Comparison of ENCODE assay signal across 8 cellular contexts in genomic region chr4:80265571-80266266, GRCh38. TPM values are rescaled to one million over a fixed set of nuclear protein-coding genes. Genes with fewer than 3 reads are reported as not detected.
DNase-seq lines count a peak whose midpoint lies in the region; ATAC-seq, FAIRE-seq and TF ChIP-seq lines count a peak whose summit lies in the region.

No MANE protein-coding gene starts in this region.

- peak overlapping the region; percentile 96 for H3K4me2 ChIP-seq in endothelial cell of umbilical vein (ENCODE audit: insufficient read depth, low read length)

- peaks cover 61% of the 10 kb centered on the region for H3K27me3 ChIP-seq in NT2/D1 (ENCODE audit: insufficient read depth, insufficient read length)
- H3K27me3 ChIP-seq in endothelial cell of umbilical vein (ENCODE audit: control insufficient read depth in 2 of 2, insufficient read depth in 2 of 2, low read length in 2 of 2) = peaks cover 75 to 86% of the 10 kb centered on the region in 2 experiments
- peaks cover 83% of the 10 kb centered on the region for H3K27me3 ChIP-seq in neuron (ENCODE audit: insufficient read depth, low read length)

- H3K9me3 ChIP-seq in NT2/D1 (ENCODE audit: insufficient read depth, low read length) (no peaks in the 10 kb centered on the region), endothelial cell of umbilical vein (replicated peaks; ENCODE audit: control insufficient read depth, insufficient read depth, low read length) (no peaks in the 10 kb centered on the region), neuron (ENCODE audit: low read length) (peaks cover 4% of the 10 kb centered on the region)

- dilution Hi-C loops in endothelial cell of umbilical vein (cut with MboI; ENCODE audit: extremely low pct_ligation_motif_present, low sequenced_read_pairs) = no loop called here

- CTCF ChIA-PET in endothelial cell of umbilical vein (lab: Charles Lee) = interaction anchor here (0.9 to 2.9 kb wide), 25 partner anchors 9 to 1224 kb away, joined by 3 to 36 read pairs (median 5); partner anchors contain the start of gene CFAP299

- intact Hi-C loops in endothelial cell of umbilical vein (cut with micrococcal nuclease) = loop anchor here (1.0 to 5.0 kb wide), 5 partner anchors 27 to 71 kb away; no protein-coding TSS in a partner anchor

- POLR2A ChIA-PET in endothelial cell of umbilical vein (lab: Charles Lee) = interaction anchor here (1.1 to 1.8 kb wide), 2 partner anchors 13 to 42 kb away, joined by 3 to 6 read pairs; no protein-coding TSS in a partner anchor

- FAIRE-seq in endothelial cell of umbilical vein (lab: Jason Lieb, UNC) (peak; percentile 73), frontal cortex (lab: Jason Lieb, UNC) (no peak)

- TSS peak; percentile 84 for BruUV-seq in endothelial cell of umbilical vein (replicated peaks; lab: Mats Ljungman, UMichigan)

- no peak for TF ChIP-seq POLR2A in endothelial cell of umbilical vein (IDR thresholded peaks at IDR 0.05; ENCODE audit: low read depth, low read length)

- H3K4me1 ChIP-seq in NT2/D1 (ENCODE audit: insufficient read depth, insufficient read length) = no peaks in the 10 kb centered on the region
- H3K4me1 ChIP-seq in endothelial cell of umbilical vein (ENCODE audit: control insufficient read depth, extremely low read depth, insufficient read depth, low read length) = peaks cover 12% of the 10 kb centered on the region
- H3K4me1 ChIP-seq in neuron (ENCODE audit: insufficient read depth, low read length) = peaks cover 11% of the 10 kb centered on the region

- peak overlapping the region; percentile 15; the same call in 1 of the 2 replicates for H3K4me3 ChIP-seq in GM12864 (ENCODE audit: low read depth, low read length)
- peak overlapping the region; percentile 75 for H3K4me3 ChIP-seq in NT2/D1 (ENCODE audit: insufficient read length, low read depth)
- H3K4me3 ChIP-seq in endothelial cell of umbilical vein (replicated peaks in 1 of 3; ENCODE audit: insufficient read depth in 1 of 3, low read depth in 1 of 3, low read length in 3 of 3) = peak overlapping the region; percentile 30 to 76 (median 64)
- H3K4me3 ChIP-seq in neuron (ENCODE audit: low read length) = peak overlapping the region; percentile 36

- H3K9ac ChIP-seq in NT2/D1 (ENCODE audit: insufficient read length, low read depth) = peak overlapping the region; percentile 56
- peak overlapping the region; percentile 79 for H3K9ac ChIP-seq in endothelial cell of umbilical vein (replicated peaks; ENCODE audit: extremely low read depth, insufficient read depth, low read length)

- H3K9me1 ChIP-seq in endothelial cell of umbilical vein (replicated peaks; ENCODE audit: control insufficient read depth, extremely low read depth, insufficient read depth, low read length) = no peaks in the 10 kb centered on the region

- H4K20me1 ChIP-seq in endothelial cell of umbilical vein (replicated peaks; ENCODE audit: control insufficient read depth, extremely low read depth, insufficient read depth, low read length) = no peaks in the 10 kb centered on the region

- DNase-seq in GM12864 (ENCODE audit: low read depth) (no peak), NT2/D1 (ENCODE audit: low read depth, low spot score) (no peak), endothelial cell of umbilical vein (ENCODE audit: low read depth, low spot score) (peak; percentile 65), NCI-H345 treated with DMSO at 0.1 percent for 48 hours (lab: John Stamatoyannopoulos, UW; ENCODE audit: unreplicated experiment) (no peak), frontal cortex (ENCODE audit: low spot score in 2 of 2) (no peak)
- no peak for DNase-seq in central memory CD4-positive, alpha-beta T cell

- ATAC-seq in HG02981 (IDR thresholded peaks at IDR 0.05; ENCODE audit: unreplicated experiment) = no peak

- H3K36me3 ChIP-seq in NT2/D1 (ENCODE audit: insufficient read depth, insufficient read length, low read length) (no peaks in the 10 kb centered on the region), endothelial cell of umbilical vein (ENCODE audit: control insufficient read depth in 2 of 2, extremely low read depth in 1 of 2, insufficient read depth in 2 of 2, low read length in 2 of 2) (no peaks in the 10 kb centered on the region), neuron (ENCODE audit: insufficient read depth, low read length) (no peaks in the 10 kb centered on the region)

- no peaks in the 10 kb centered on the region for H3K79me2 ChIP-seq in endothelial cell of umbilical vein (ENCODE audit: control insufficient read depth, insufficient read depth, low read length)

- H2AFZ ChIP-seq in endothelial cell of umbilical vein (ENCODE audit: low read depth, low read length) (peak overlapping the region; percentile 93), neuron (ENCODE audit: low read depth, low read length) (peak overlapping the region; percentile 78)

- H3K27ac ChIP-seq in endothelial cell of umbilical vein (ENCODE audit: insufficient read depth, low read depth, low read length) = peak overlapping the region; percentile 49

- TF ChIP-seq CTCF in GM12864 (IDR thresholded peaks at IDR 0.05; ENCODE audit: low read depth, low read length, missing control alignments) (no peak), endothelial cell of umbilical vein (IDR thresholded peaks at IDR 0.05; ENCODE audit: extremely low read depth in 1 of 2, insufficient read depth in 1 of 2, low read depth in 1 of 2, low read length in 2 of 2) (no peak)

TF ChIP-seq in endothelial cell of umbilical vein, 7 proteins besides CTCF, POLR2A, EP300 and RAD21:
- TF ChIP-seq EZH2 (IDR thresholded peaks at IDR 0.05; ENCODE audit: borderline replicate concordance, low read depth, low read length, severe bottlenecking) (peak; percentile 21), GATA2 (IDR thresholded peaks at IDR 0.05; ENCODE audit: insufficient read depth, insufficient read length, low read depth, low read length) (no peak), FOS (IDR thresholded peaks at IDR 0.05; ENCODE audit: borderline replicate concordance, insufficient read depth, low read length) (peak; percentile 55), POLR2AphosphoS5 (IDR thresholded peaks at IDR 0.05; ENCODE audit: insufficient read depth, low read depth, low read length) (no peak), MYC (IDR thresholded peaks at IDR 0.05; ENCODE audit: low read depth, low read length) (no peak), JUN (IDR thresholded peaks at IDR 0.05; ENCODE audit: borderline replicate concordance, insufficient read depth, insufficient read length, low read depth) (no peak)
- TF ChIP-seq, protein P1, sequence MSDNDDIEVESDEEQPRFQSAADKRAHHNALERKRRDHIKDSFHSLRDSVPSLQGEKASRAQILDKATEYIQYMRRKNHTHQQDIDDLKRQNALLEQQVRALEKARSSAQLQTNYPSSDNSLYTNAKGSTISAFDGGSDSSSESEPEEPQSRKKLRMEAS (IDR thresholded peaks at IDR 0.05; ENCODE audit: insufficient read depth, insufficient read length) = no peak

RNA-seq across cellular contexts. Expression of gene FGF5, which starts 0.7 kb away (rescaled TPM):
- total RNA-seq in endothelial cell of umbilical vein (0.13 and 1.7 TPM in 2 replicates), frontal cortex (0.82 TPM)
- 0.37 and 0.73 TPM in 2 replicates for polyA plus RNA-seq in endothelial cell of umbilical vein
- polyA plus RNA-seq in endothelial cell of umbilical vein (2011; cell fraction: cytosol; rRNA removed) = 0.37 and 0.75 TPM in 2 replicates
- polyA plus RNA-seq in endothelial cell of umbilical vein (2011; cell fraction: nucleus; rRNA removed) = 0.84 and 1.0 TPM in 2 replicates
- 6.9 and 8.4 TPM in 2 replicates for polyA plus RNA-seq in endothelial cell of umbilical vein (2012)
- 0.73 and 2.3 TPM in 2 replicates for polyA minus RNA-seq in endothelial cell of umbilical vein
- polyA minus RNA-seq in endothelial cell of umbilical vein (2011; cell fraction: cytosol; rRNA and poly(A)+ RNA removed) = not detected
- 2.5 and 4.5 TPM in 2 replicates for polyA minus RNA-seq in endothelial cell of umbilical vein (2011; cell fraction: nucleus; rRNA and poly(A)+ RNA removed)

Comparison
In these comparisons a context has a peak if more than half of its experiments do, and no peak if none do; other contexts are left out.
1. H3K4me3 ChIP-seq: peak in every context shown above with its lines; median percentile 75 in NT2/D1; 64 in endothelial cell of umbilical vein; 36 in neuron; 15 in GM12864.